Comparison of ENCODE assay signal across 8 cellular contexts in genomic region chr10:124740374-124741280, GRCh38. TPM values are rescaled to one million over a fixed set of nuclear protein-coding genes. Genes with fewer than 3 reads are reported as not detected.
DNase-seq lines count a peak whose midpoint lies in the region; ATAC-seq and TF ChIP-seq lines count a peak whose summit lies in the region.

No MANE protein-coding gene starts in this region.

- H3K9me3 ChIP-seq in right atrium auricular region, result no peaks in the 10 kb centered on the region

- H3K4me3 ChIP-seq in right atrium auricular region, result peak overlapping the region in 1 of 2 donors; percentile 22

- peak; percentile 40 for DNase-seq in AG08396 (ENCODE audit: low spot score)
- no peak for DNase-seq in activated naive CD4-positive, alpha-beta T cell treated with anti-CD3 and anti-CD28 coated beads, Interleukin-2, amount 50 U/mL, for 72 hours (ENCODE audit: low spot score in 2 of 2)
- DNase-seq in right atrium auricular region (ENCODE audit: low spot score), result peak; percentile 80
- DNase-seq in sciatic nerve (ENCODE audit: low spot score), result peak; percentile 84
- no peak for DNase-seq in HuH-7 (ENCODE audit: low spot score)
- no peak for DNase-seq in ACHN

- peaks cover 13 to 14% of the 10 kb centered on the region in 2 donors for H3K36me3 Mint-ChIP-seq in activated naive CD4-positive, alpha-beta T cell treated with anti-CD3 and anti-CD28 coated beads, Interleukin-2, amount 50 U/mL, for 72 hours

- H3K9me3 Mint-ChIP-seq in activated naive CD4-positive, alpha-beta T cell treated with anti-CD3 and anti-CD28 coated beads, Interleukin-2, amount 50 U/mL, for 72 hours, result no peaks in the 10 kb centered on the region

- H3K27ac Mint-ChIP-seq in activated naive CD4-positive, alpha-beta T cell treated with anti-CD3 and anti-CD28 coated beads, Interleukin-2, amount 50 U/mL, for 72 hours, result peak overlapping the region in 1 of 2 donors; percentile 25

- peaks cover 0 to 86% of the 10 kb centered on the region in 2 donors for H3K4me1 ChIP-seq in right atrium auricular region

- ATAC-seq in GM18868 (IDR thresholded peaks at IDR 0.05; ENCODE audit: unreplicated experiment) (peak; percentile 28), HG03575 (IDR thresholded peaks at IDR 0.05; ENCODE audit: extremely low read depth, insufficient number of reproducible peaks, low FRiP score, unreplicated experiment) (peak; percentile 18), sciatic nerve (peak; percentile 61)
- peak; percentile 18 to 33 for ATAC-seq in activated naive CD4-positive, alpha-beta T cell treated with anti-CD3 and anti-CD28 coated beads, Interleukin-2, amount 50 U/mL, for 72 hours

- H3K27ac ChIP-seq in right atrium auricular region, result peak overlapping the region; percentile 78 to 81

- intact Hi-C loops in sciatic nerve (cut with DNase I), result loop anchor here (5.0 kb wide), 1 partner anchor 118 kb away; no protein-coding TSS in a partner anchor

- in situ Hi-C loops in ACHN (cut with HindIII; ENCODE audit: low pct_ligation_motif_present, low pct_unique_long_range_greater_than_20kb, low sequenced_read_pairs), result no loop called here

- H3K27me3 ChIP-seq in right atrium auricular region, result no peaks in the 10 kb centered on the region

- H3K36me3 ChIP-seq in right atrium auricular region, result no peaks in the 10 kb centered on the region

- no peak for TF ChIP-seq CTCF in right atrium auricular region (IDR thresholded peaks at IDR 0.05)

RNA-seq across cellular contexts. Expression of gene FAM53B, which starts 3.6 kb away (rescaled TPM):
- 10 to 100 TPM in 1 of 2 donors, 1 to 10 TPM in 1; 6.1 to 11.8 TPM for total RNA-seq in activated naive CD4-positive, alpha-beta T cell treated with anti-CD3 and anti-CD28 coated beads, Interleukin-2, amount 50 U/mL, for 72 hours
- total RNA-seq in right atrium auricular region (10 to 100 TPM; 30.3 to 31.1 TPM), sciatic nerve (48.0 TPM)

RNA-seq across cellular contexts. Expression of gene EEF1AKMT2, which starts 51.1 kb away (rescaled TPM):
- 10 to 100 TPM in 1 of 2 donors, 1 to 10 TPM in 1; 1.1 to 27.7 TPM for total RNA-seq in activated naive CD4-positive, alpha-beta T cell treated with anti-CD3 and anti-CD28 coated beads, Interleukin-2, amount 50 U/mL, for 72 hours
- total RNA-seq in right atrium auricular region, result 10 to 100 TPM in 1 of 2 donors, 1 to 10 TPM in 1; 9.6 to 10.2 TPM
- 21.3 TPM for total RNA-seq in sciatic nerve

Comparison
In these comparisons a context has a peak if more than half of its experiments do, and no peak if none do; other contexts are left out.
1. DNase-seq: peak in AG08396 (single experiment), right atrium auricular region (single experiment) and sciatic nerve (single experiment); none in activated naive CD4-positive, alpha-beta T cell treated with anti-CD3 and anti-CD28 coated beads, Interleukin-2, amount 50 U/mL, for 72 hours (0 of 2), HuH-7 (single experiment) and ACHN (single experiment).
2. Peak in every context shown above with its lines, with median percentiles within 50 percentile points of each other: ATAC-seq.